In genomic region chr5:32312682-32313523, GRCh38 we compare ENCODE assay signal across 8 cellular contexts.
A peak's percentile ranks its signal among the peaks of the same experiment; 100 is the strongest.
DNase-seq lines count a peak whose midpoint lies in the region; ATAC-seq lines count a peak whose summit lies in the region.

A gene with protein sequence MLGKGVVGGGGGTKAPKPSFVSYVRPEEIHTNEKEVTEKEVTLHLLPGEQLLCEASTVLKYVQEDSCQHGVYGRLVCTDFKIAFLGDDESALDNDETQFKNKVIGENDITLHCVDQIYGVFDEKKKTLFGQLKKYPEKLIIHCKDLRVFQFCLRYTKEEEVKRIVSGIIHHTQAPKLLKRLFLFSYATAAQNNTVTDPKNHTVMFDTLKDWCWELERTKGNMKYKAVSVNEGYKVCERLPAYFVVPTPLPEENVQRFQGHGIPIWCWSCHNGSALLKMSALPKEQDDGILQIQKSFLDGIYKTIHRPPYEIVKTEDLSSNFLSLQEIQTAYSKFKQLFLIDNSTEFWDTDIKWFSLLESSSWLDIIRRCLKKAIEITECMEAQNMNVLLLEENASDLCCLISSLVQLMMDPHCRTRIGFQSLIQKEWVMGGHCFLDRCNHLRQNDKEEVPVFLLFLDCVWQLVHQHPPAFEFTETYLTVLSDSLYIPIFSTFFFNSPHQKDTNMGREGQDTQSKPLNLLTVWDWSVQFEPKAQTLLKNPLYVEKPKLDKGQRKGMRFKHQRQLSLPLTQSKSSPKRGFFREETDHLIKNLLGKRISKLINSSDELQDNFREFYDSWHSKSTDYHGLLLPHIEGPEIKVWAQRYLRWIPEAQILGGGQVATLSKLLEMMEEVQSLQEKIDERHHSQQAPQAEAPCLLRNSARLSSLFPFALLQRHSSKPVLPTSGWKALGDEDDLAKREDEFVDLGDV (minus strand): TSS chr5:32312939. CDS start chr5:32312838, 101 bp downstream.

- peak; percentile 89 for ATAC-seq in GM19372 (IDR thresholded peaks at IDR 0.05; ENCODE audit: low read depth, unreplicated experiment)
- ATAC-seq in HG03558 (IDR thresholded peaks at IDR 0.05; ENCODE audit: extremely low read depth, unreplicated experiment): peak; percentile 91

- peak; percentile 87 to 99 (median 98) for DNase-seq in C1 segment of cervical spinal cord (lab: John Stamatoyannopoulos, UW)
- DNase-seq in NCI-H748 treated with DMSO at 0.1 percent for 48 hours (lab: John Stamatoyannopoulos, UW): peak; percentile 100
- DNase-seq in activated CD4-positive, alpha-beta T cell treated with anti-CD3 and anti-CD28 coated beads, Interleukin-2, amount 50 U/mL, for 24 hours (ENCODE audit: low read depth in 1 of 2, low spot score in 1 of 2): peak; percentile 99 to 100
- DNase-seq in dedifferentiated amniotic fluid mesenchymal stem cell (ENCODE audit: extremely low spot score): peak; percentile 100
- peak; percentile 100 for DNase-seq in left kidney (ENCODE audit: low read depth, low spot score)
- DNase-seq in stimulated activated CD4-positive, alpha-beta T cell treated with anti-CD3 and anti-CD28 coated beads, Interleukin-2, amount 100 ng/mL, for 24 hours: peak; percentile 100

Comparison
In these comparisons a context has a peak if more than half of its experiments do, and no peak if none do; other contexts are left out.
1. Peak in every context shown above with its lines: DNase-seq and ATAC-seq.